Comparison of ENCODE assay signal across 1 cellular context in genomic region chr22:17258015-17258827, GRCh38.
TF ChIP-seq lines count a peak whose summit lies in the region.

No MANE protein-coding gene starts in this region.

TF ChIP-seq in H1, 55 proteins besides CTCF, POLR2A, EP300 and RAD21 (continued from another document):
- TF ChIP-seq SAP30 (IDR thresholded peaks at IDR 0.05; ENCODE audit: insufficient read depth, insufficient replicate concordance, low read length) (no peak), ATF2 (IDR thresholded peaks at IDR 0.05; ENCODE audit: low read length) (no peak), RBBP5 (IDR thresholded peaks at IDR 0.05; ENCODE audit: borderline replicate concordance, low read depth, low read length) (0 out of 2 replicates have a peak, but pooled peaks have one; percentile 5), RXRA (IDR thresholded peaks at IDR 0.05; ENCODE audit: insufficient read depth, low read depth, low read length) (no peak), PHF8 (conservative IDR thresholded peaks at IDR 0.05; ENCODE audit: low read depth, low read length) (no peak), TBP (IDR thresholded peaks at IDR 0.05; ENCODE audit: low read depth, low read length) (no peak), EZH2 (IDR thresholded peaks at IDR 0.05; ENCODE audit: low read depth, low read length, severe bottlenecking) (no peak), JUN (IDR thresholded peaks at IDR 0.05; ENCODE audit: low read depth, low read length) (no peak), SIRT6 (IDR thresholded peaks at IDR 0.05; ENCODE audit: low read length) (no peak), HDAC2 (IDR thresholded peaks at IDR 0.05; ENCODE audit: borderline replicate concordance in 1 of 2, low read depth in 2 of 2, low read length in 2 of 2) (peak in 1 of 2 experiments; percentile 30; a peak in 1 of 4 replicates), RNF2 (IDR thresholded peaks at IDR 0.05; ENCODE audit: borderline replicate concordance, low read depth, low read length, missing control alignments, poor library complexity, severe bottlenecking) (no peak), GABPA (IDR thresholded peaks at IDR 0.05; ENCODE audit: borderline replicate concordance, insufficient read depth, low read length) (no peak), BCL11A (IDR thresholded peaks at IDR 0.05; ENCODE audit: low read depth in 2 of 2, low read length in 2 of 2) (no peak), CBX8 (IDR thresholded peaks at IDR 0.05; ENCODE audit: borderline replicate concordance, low read depth, low read length) (no peak), ATF3 (IDR thresholded peaks at IDR 0.05; ENCODE audit: insufficient read depth, low read depth, low read length) (no peak), CEBPB (IDR thresholded peaks at IDR 0.05; ENCODE audit: low read depth, low read length) (no peak), SP1 (IDR thresholded peaks at IDR 0.05; ENCODE audit: low read depth, low read length) (peak; percentile 6; the same call in 1 of the 2 replicates), RFX5 (IDR thresholded peaks at IDR 0.05; ENCODE audit: borderline replicate concordance, low read depth, low read length) (no peak), NANOG (IDR thresholded peaks at IDR 0.05; ENCODE audit: insufficient read depth, low read depth, low read length, poor library complexity, severe bottlenecking) (no peak), CREB1 (IDR thresholded peaks at IDR 0.05) (no peak), HDAC6 (IDR thresholded peaks at IDR 0.05; ENCODE audit: low read depth, low read length) (no peak), MAX (IDR thresholded peaks at IDR 0.05) (no peak), NRF1 (IDR thresholded peaks at IDR 0.05; ENCODE audit: low read depth, low read length) (no peak), CHD1 (IDR thresholded peaks at IDR 0.05; ENCODE audit: low read depth, low read length) (no peak), KDM5A (IDR thresholded peaks at IDR 0.05; ENCODE audit: low read length) (no peak), CHD7 (IDR thresholded peaks at IDR 0.05; ENCODE audit: insufficient replicate concordance, low read length) (no peak), CTBP2 (IDR thresholded peaks at IDR 0.05; ENCODE audit: borderline replicate concordance, insufficient read depth, insufficient read length, low read length) (peak; percentile 94), SIN3A (conservative IDR thresholded peaks at IDR 0.05 in 1 of 2, IDR thresholded peaks at IDR 0.05 in 1 of 2; ENCODE audit: low read depth in 1 of 2, low read length in 2 of 2) (peak; percentile 68 to 93), KDM1A (IDR thresholded peaks at IDR 0.05; ENCODE audit: borderline replicate concordance, low read length) (peak; percentile 57; the same call in 1 of the 2 replicates), SUZ12 (IDR thresholded peaks at IDR 0.05; ENCODE audit: low read length) (no peak), SRF (IDR thresholded peaks at IDR 0.05; ENCODE audit: low read depth, low read length) (no peak), SP2 (IDR thresholded peaks at IDR 0.05; ENCODE audit: low read length) (no peak), CBX5 (IDR thresholded peaks at IDR 0.05; ENCODE audit: low read depth, low read length) (no peak), TEAD4 (IDR thresholded peaks at IDR 0.05; ENCODE audit: low read depth, low read length) (no peak), BRCA1 (IDR thresholded peaks at IDR 0.05; ENCODE audit: low read depth, low read length) (no peak), EGR1 (IDR thresholded peaks at IDR 0.05; ENCODE audit: borderline replicate concordance, low read depth, low read length) (no peak), CHD2 (IDR thresholded peaks at IDR 0.05; ENCODE audit: low read length) (no peak), GTF2F1 (IDR thresholded peaks at IDR 0.05; ENCODE audit: borderline replicate concordance, low read depth, low read length) (no peak), USF2 (IDR thresholded peaks at IDR 0.05; ENCODE audit: low read length) (no peak), POU5F1 (IDR thresholded peaks at IDR 0.05; ENCODE audit: low read depth, low read length) (no peak), TAF1 (IDR thresholded peaks at IDR 0.05; ENCODE audit: low read depth, low read length) (peak; percentile 45; the same call in 1 of the 2 replicates), TCF12 (IDR thresholded peaks at IDR 0.05; ENCODE audit: low read depth, low read length) (0 out of 2 replicates have a peak, but pooled peaks have one; percentile 54), SIX5 (IDR thresholded peaks at IDR 0.05; ENCODE audit: low read depth, low read length) (no peak), BACH1 (IDR thresholded peaks at IDR 0.05; ENCODE audit: low read length) (no peak), JUND (IDR thresholded peaks at IDR 0.05; ENCODE audit: low read length) (no peak), KDM4A (IDR thresholded peaks at IDR 0.05; ENCODE audit: low read depth, low read length, severe bottlenecking) (no peak)
TF ChIP-seq in H1: peak in this region for 9.
